In genomic region chr2:118832071-118832790, GRCh38 we compare ENCODE assay signal across 28 cellular contexts. TPM values are rescaled to one million over a fixed set of nuclear protein-coding genes. Genes with fewer than 3 reads are reported as not detected.
"Had no signal": no experiment of that assay in that cellular context is flagged by ENCODE, and none has a peak within 500 bp of the region (broad histone marks: within the 10 kb centered on the region; RNA-seq: fewer than 3 reads in every experiment).

No MANE protein-coding gene starts in this region.

- H3K9me3 Mint-ChIP-seq: activated CD4-positive, alpha-beta memory T cell treated with anti-CD3 and anti-CD28 coated beads for 36 hours; activated CD4-positive, alpha-beta T cell treated with anti-CD3 and anti-CD28 coated beads, Interleukin-2, amount 10 ng/mL, durations not matched to agents 24 days and 14 days; activated naive CD4-positive, alpha-beta T cell treated with anti-CD3 and anti-CD28 coated beads for 36 hours; activated T-helper 17 cell treated with anti-CD3 and anti-CD28 coated beads, Interleukin-2, amount 50 U/mL, for 72 hours; central memory CD8-positive, alpha-beta T cell; WTC11 had no signal

- H3K4me1 Mint-ChIP-seq: activated T-helper 17 cell treated with anti-CD3 and anti-CD28 coated beads, Interleukin-2, amount 50 U/mL, for 72 hours had no signal

- H3K27me3 ChIP-seq: SJSA1 had no signal

- H3K27ac Mint-ChIP-seq: activated CD4-positive, alpha-beta memory T cell treated with anti-CD3 and anti-CD28 coated beads for 36 hours; activated CD4-positive, alpha-beta T cell treated with anti-CD3 and anti-CD28 coated beads, Interleukin-2, amount 10 ng/mL, durations not matched to agents 24 days and 14 days; activated naive CD4-positive, alpha-beta T cell treated with anti-CD3 and anti-CD28 coated beads for 36 hours; activated naive CD8-positive, alpha-beta T cell; activated T-helper 17 cell treated with anti-CD3 and anti-CD28 coated beads, Interleukin-2, amount 50 U/mL, for 72 hours; brain; T-helper 17 cell; WTC11 had no signal

- H3K36me3 ChIP-seq: SJSA1 had no signal

- H3K27ac ChIP-seq: SJSA1 had no signal

- H3K36me3 Mint-ChIP-seq: activated CD4-positive, alpha-beta memory T cell treated with anti-CD3 and anti-CD28 coated beads for 36 hours; activated naive CD8-positive, alpha-beta T cell; brain; WTC11 had no signal

- ATAC-seq: activated T-helper 17 cell treated with anti-CD3 and anti-CD28 coated beads, Interleukin-2, amount 50 U/mL, for 72 hours; PC-3; T-helper 17 cell; WTC11 had no signal

- H3K4me3 Mint-ChIP-seq: activated CD4-positive, alpha-beta memory T cell treated with anti-CD3 and anti-CD28 coated beads for 36 hours; activated CD4-positive, alpha-beta T cell treated with anti-CD3 and anti-CD28 coated beads, Interleukin-2, amount 10 ng/mL, durations not matched to agents 24 days and 14 days; activated naive CD4-positive, alpha-beta T cell treated with anti-CD3 and anti-CD28 coated beads for 36 hours; activated naive CD8-positive, alpha-beta T cell; activated T-helper 17 cell treated with anti-CD3 and anti-CD28 coated beads, Interleukin-2, amount 50 U/mL, for 72 hours; brain; central memory CD8-positive, alpha-beta T cell; T-helper 17 cell had no signal

- H3K4me3 ChIP-seq: SJSA1 had no signal

- H3K9me3 ChIP-seq: SJSA1 had no signal

- DNase-seq: activated CD4-positive, alpha-beta memory T cell treated with anti-CD3 and anti-CD28 coated beads for 36 hours; activated CD4-positive, alpha-beta T cell treated with anti-CD3 and anti-CD28 coated beads for 1 hour; activated CD4-positive, alpha-beta T cell treated with anti-CD3 and anti-CD28 coated beads, Interleukin-2, amount 10 ng/mL, durations not matched to agents 24 days and 14 days; activated gamma-delta T cell; activated naive CD4-positive, alpha-beta T cell treated with anti-CD3 and anti-CD28 coated beads for 36 hours; activated T-cell treated with anti-CD3 and anti-CD28 coated beads for 4 hours; activated T-cell treated with anti-CD3 and anti-CD28 coated beads, Interleukin-2, amount 50 U/mL, for 48 hours; amygdala; Kasumi-1; KBM-7; MV-4-11; NCI-H1092 treated with DMSO at 0.1 percent for 48 hours; NCI-H1436 treated with DMSO at 0.1 percent for 48 hours; NCI-H187; NCI-H2081; NCI-H446; NCI-H524; PC-3; SHP77; T-helper 17 cell; T-helper 9 cell had no signal

RNA-seq across cellular contexts. Expression of gene EN1, which starts 15.2 kb away (rescaled TPM):
- total RNA-seq: activated CD4-positive, alpha-beta memory T cell treated with anti-CD3 and anti-CD28 coated beads for 36 hours; activated CD4-positive, alpha-beta T cell treated with anti-CD3 and anti-CD28 coated beads, Interleukin-2, amount 10 ng/mL, durations not matched to agents 24 days and 14 days; activated CD8-positive, alpha-beta memory T cell treated with anti-CD3 and anti-CD28 coated beads for 36 hours; activated naive CD4-positive, alpha-beta T cell treated with anti-CD3 and anti-CD28 coated beads for 36 hours; activated T-helper 17 cell treated with anti-CD3 and anti-CD28 coated beads, Interleukin-2, amount 50 U/mL, for 72 hours; T-helper 17 cell; WTC11 had no signal
